1 cellular context compared by ENCODE assay signal in genomic region chr10:27241640-27242472, GRCh38.
TF ChIP-seq lines count a peak whose summit lies in the region.

No MANE protein-coding gene starts in this region.

TF ChIP-seq in SK-N-SH, 30 proteins besides CTCF, POLR2A, EP300 and RAD21 (continued from another document):
- TF ChIP-seq USF1 (IDR thresholded peaks at IDR 0.05; ENCODE audit: borderline replicate concordance, low read depth) = no peak
- TF ChIP-seq REST (IDR thresholded peaks at IDR 0.05; ENCODE audit: low read depth, low read length) = no peak
- TF ChIP-seq MEF2A (IDR thresholded peaks at IDR 0.05; ENCODE audit: borderline replicate concordance, low read depth) = no peak
- TF ChIP-seq RFX5 (IDR thresholded peaks at IDR 0.05; ENCODE audit: low read length) = no peak; the same call in 1 of the 2 replicates
- 0 out of 2 replicates have a peak, but pooled peaks have one; percentile 11 for TF ChIP-seq TEAD4 (IDR thresholded peaks at IDR 0.05; ENCODE audit: borderline replicate concordance, insufficient read depth)
- TF ChIP-seq NRF1 (IDR thresholded peaks at IDR 0.05; ENCODE audit: low read depth, low read length) = no peak
- no peak for TF ChIP-seq RXRA (IDR thresholded peaks at IDR 0.05; ENCODE audit: borderline replicate concordance, low read depth)
- TF ChIP-seq TAF1 (IDR thresholded peaks at IDR 0.05; ENCODE audit: borderline replicate concordance, low read depth, low read length) = peak; percentile 92
- TF ChIP-seq FOSL2 (IDR thresholded peaks at IDR 0.05; ENCODE audit: borderline replicate concordance, low read depth) = no peak
- TF ChIP-seq POLR2AphosphoS5 (IDR thresholded peaks at IDR 0.05; ENCODE audit: low read depth, low read length) = peak; percentile 98
- peak; percentile 65 for TF ChIP-seq YY1 (IDR thresholded peaks at IDR 0.05; ENCODE audit: low read depth)
- peak; percentile 62; the same call in 1 of the 2 replicates for TF ChIP-seq MAX (IDR thresholded peaks at IDR 0.05; ENCODE audit: low read depth)
- peak; percentile 82 for TF ChIP-seq CHD2 (IDR thresholded peaks at IDR 0.05; ENCODE audit: low read length, partially characterized antibody)
- TF ChIP-seq JUND (IDR thresholded peaks at IDR 0.05) = no peak
- TF ChIP-seq ELF1 (IDR thresholded peaks at IDR 0.05) = peak; percentile 96
- TF ChIP-seq ZBTB33 (IDR thresholded peaks at IDR 0.05; ENCODE audit: borderline replicate concordance, low read depth) = no peak
- TF ChIP-seq RCOR1 (IDR thresholded peaks at IDR 0.05; ENCODE audit: low read length) = peak; percentile 44; the same call in 1 of the 2 replicates
